In the genomic region with DNA sequence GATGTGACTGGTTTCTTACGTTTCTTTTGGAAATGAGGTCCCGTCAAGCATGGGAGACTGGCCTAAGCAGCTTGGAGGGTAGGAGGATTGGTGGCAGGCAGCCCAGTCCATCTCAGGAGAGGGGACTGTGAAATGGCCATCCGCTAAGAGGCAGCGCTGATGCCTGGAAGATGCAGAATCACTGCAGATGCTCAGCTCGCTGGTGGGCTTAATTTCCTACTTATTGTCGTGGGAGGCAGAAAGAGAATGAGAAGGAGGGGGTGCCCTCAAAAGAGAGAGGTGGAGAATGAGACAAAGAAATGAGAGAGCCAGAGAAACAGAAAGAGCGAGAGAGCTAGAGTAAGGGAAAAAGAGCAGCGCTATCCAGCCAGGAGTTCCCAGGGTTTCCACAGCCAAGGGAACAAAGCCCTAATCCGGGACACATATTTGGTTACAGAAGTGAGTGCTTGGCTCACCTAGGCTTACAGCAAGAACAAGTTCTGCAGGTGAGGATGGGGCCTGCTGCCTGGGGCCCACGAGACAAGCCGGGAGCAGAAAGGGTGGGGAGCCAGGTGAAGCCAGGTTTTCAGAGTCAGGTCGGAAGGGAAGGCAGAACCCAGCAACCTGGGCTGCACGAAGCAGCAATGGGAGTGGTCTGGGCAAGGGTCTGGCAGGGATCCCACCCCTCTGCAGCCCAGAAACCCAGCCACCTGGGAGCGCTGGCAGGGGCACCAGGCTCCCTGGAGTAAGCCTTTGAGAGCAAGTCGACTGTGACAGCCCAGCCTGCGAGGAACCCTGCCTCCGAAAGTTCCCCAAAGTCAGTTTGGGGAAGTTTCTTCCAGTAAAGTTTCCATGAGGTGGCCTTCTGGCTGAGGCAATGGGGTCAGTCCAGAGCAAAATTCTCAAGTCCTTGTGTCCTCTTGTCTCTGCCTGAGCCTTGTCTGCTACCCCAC, we compare ENCODE assay signal across 11 cellular contexts. TPM values are rescaled to one million over a fixed set of nuclear protein-coding genes. Genes with fewer than 3 reads are reported as not detected.
DNase-seq lines count a peak whose midpoint lies in the region; ATAC-seq and TF ChIP-seq lines count a peak whose summit lies in the region.
"Had no signal": no experiment of that assay in that cellular context is flagged by ENCODE, and none has a peak within 500 bp of the region (broad histone marks: within the 10 kb centered on the region; RNA-seq: fewer than 3 reads in every experiment).

No MANE protein-coding gene starts in this region.

- TF ChIP-seq CTCF in VCaP (conservative IDR thresholded peaks at IDR 0.05), result no peak

- H3K4me3 ChIP-seq in BLaER1 treated with 17β-estradiol and CSF1 and Interleukin-3, amounts not matched to agents 10 nM and 100 nM, result no peak overlapping the region

- peaks cover 59 to 75% (median 68%) of the 10 kb centered on the region in 10 experiments for H3K4me1 ChIP-seq in BLaER1 treated with 17β-estradiol and CSF1 and Interleukin-3, amounts not matched to agents 10 nM and 100 nM

- peaks cover 22 to 58% (median 54%) of the 10 kb centered on the region in 4 donors for H3K4me1 Mint-ChIP-seq in naive thymus-derived CD8-positive, alpha-beta T cell

- peak overlapping the region in 5 of 11 experiments; percentile 2 to 34 (median 10); a peak in 3 of 22 replicates for H3K9ac ChIP-seq in BLaER1 treated with 17β-estradiol and CSF1 and Interleukin-3, amounts not matched to agents 10 nM and 100 nM

- ATAC-seq in naive thymus-derived CD8-positive, alpha-beta T cell, result no peak
- ATAC-seq in HG03175 (IDR thresholded peaks at IDR 0.05; ENCODE audit: unreplicated experiment), result no peak

- peaks cover 0 to 23% (median 6%) of the 10 kb centered on the region in 3 donors for H3K36me3 Mint-ChIP-seq in naive thymus-derived CD8-positive, alpha-beta T cell

- POLR2A ChIA-PET in naive thymus-derived CD8-positive, alpha-beta T cell (lab: Charles Lee), result interaction anchor here (2.0 kb wide), 1 partner anchor 40 kb away, joined by 9 read pairs; no protein-coding TSS in a partner anchor

- no peaks in the 10 kb centered on the region for H3K9me3 ChIP-seq in BLaER1 treated with 17β-estradiol and CSF1 and Interleukin-3, amounts not matched to agents 10 nM and 100 nM (replicated peaks in 1 of 11)

- no peaks in the 10 kb centered on the region for H3K36me3 ChIP-seq in BLaER1 treated with 17β-estradiol and CSF1 and Interleukin-3, amounts not matched to agents 10 nM and 100 nM

- H4K20me1 ChIP-seq in BLaER1 treated with 17β-estradiol and CSF1 and Interleukin-3, amounts not matched to agents 10 nM and 100 nM, result peaks cover 0 to 31% (median 18%) of the 10 kb centered on the region in 11 experiments; a peak in 14 of 22 replicates

- H3K27me3 Mint-ChIP-seq in naive thymus-derived CD8-positive, alpha-beta T cell, result no peaks in the 10 kb centered on the region

- H3K27me3 ChIP-seq in BLaER1 treated with 17β-estradiol and CSF1 and Interleukin-3, amounts not matched to agents 10 nM and 100 nM, result peaks cover 0 to 31% (median 0%) of the 10 kb centered on the region in 11 experiments; a peak in 7 of 22 replicates

- H3K9me3 Mint-ChIP-seq in naive thymus-derived CD8-positive, alpha-beta T cell, result no peaks in the 10 kb centered on the region

- peak overlapping the region in 1 of 10 donors; percentile 18 for H3K4me3 Mint-ChIP-seq in naive thymus-derived CD8-positive, alpha-beta T cell

- peak overlapping the region in 7 of 10 donors; percentile 8 to 89 (median 41) for H3K27ac Mint-ChIP-seq in naive thymus-derived CD8-positive, alpha-beta T cell

- H3K27ac ChIP-seq in BLaER1 treated with 17β-estradiol and CSF1 and Interleukin-3, amounts not matched to agents 10 nM and 100 nM, result peak overlapping the region in 3 of 11 experiments; percentile 23 to 36 (median 32); a peak in 4 of 22 replicates
- peak overlapping the region; percentile 59 for H3K27ac ChIP-seq in VCaP

- H3K4me2 ChIP-seq in BLaER1 treated with 17β-estradiol and CSF1 and Interleukin-3, amounts not matched to agents 10 nM and 100 nM, result peak overlapping the region; percentile 76 to 97 (median 84)

- peak; percentile 53 for DNase-seq in GF-D8 (lab: John Stamatoyannopoulos, UW)
- no peak for DNase-seq in naive thymus-derived CD8-positive, alpha-beta T cell
- DNase-seq in DMS 273 treated with DMSO at 0.1 percent for 48 hours (lab: John Stamatoyannopoulos, UW), result no peak
- no peak for DNase-seq in hepatic stellate cell (ENCODE audit: low spot score)
- DNase-seq in GDM1 (lab: John Stamatoyannopoulos, UW), result no peak
- DNase-seq: head of caudate nucleus; NCI-H1105 treated with DMSO at 0.1 percent for 48 hours; stimulated activated CD4-positive, alpha-beta T cell treated with anti-CD3 and anti-CD28 coated beads, Interleukin-4, amount 100 ng/mL, for 4 hours had no signal

RNA-seq across cellular contexts. Expression of a gene that starts 5.8 kb away (rescaled TPM):
- total RNA-seq in naive thymus-derived CD8-positive, alpha-beta T cell, result 10 to 100 TPM; 51.7 to 53.6 TPM
- 10 to 100 TPM in 2 of 3 donors, 1 to 10 TPM in 1; 9.1 to 37.3 (median 20.5) TPM for polyA plus RNA-seq in naive thymus-derived CD8-positive, alpha-beta T cell
